Comparison of ENCODE assay signal across 1 cellular context in genomic region chr7:157378390-157378789, GRCh38.
TF ChIP-seq lines count a peak whose summit lies in the region.

No MANE protein-coding gene starts in this region.

TF ChIP-seq in HepG2, 621 proteins besides CTCF, POLR2A, EP300 and RAD21:
- TF ChIP-seq PBX3 (CRISPR knock-in tag; IDR thresholded peaks at IDR 0.05; ENCODE audit: borderline replicate concordance) (no peak), MAFK (conservative IDR thresholded peaks at IDR 0.05 in 1 of 2, IDR thresholded peaks at IDR 0.05 in 1 of 2; ENCODE audit: low read length in 2 of 2) (peak; percentile 5 to 50; a peak in 2 of 4 replicates), MAFF (IDR thresholded peaks at IDR 0.05; ENCODE audit: low read depth, low read length) (0 out of 2 replicates have a peak, but pooled peaks have one; percentile 17)
